Comparison of ENCODE assay signal across 8 cellular contexts in the genomic region with DNA sequence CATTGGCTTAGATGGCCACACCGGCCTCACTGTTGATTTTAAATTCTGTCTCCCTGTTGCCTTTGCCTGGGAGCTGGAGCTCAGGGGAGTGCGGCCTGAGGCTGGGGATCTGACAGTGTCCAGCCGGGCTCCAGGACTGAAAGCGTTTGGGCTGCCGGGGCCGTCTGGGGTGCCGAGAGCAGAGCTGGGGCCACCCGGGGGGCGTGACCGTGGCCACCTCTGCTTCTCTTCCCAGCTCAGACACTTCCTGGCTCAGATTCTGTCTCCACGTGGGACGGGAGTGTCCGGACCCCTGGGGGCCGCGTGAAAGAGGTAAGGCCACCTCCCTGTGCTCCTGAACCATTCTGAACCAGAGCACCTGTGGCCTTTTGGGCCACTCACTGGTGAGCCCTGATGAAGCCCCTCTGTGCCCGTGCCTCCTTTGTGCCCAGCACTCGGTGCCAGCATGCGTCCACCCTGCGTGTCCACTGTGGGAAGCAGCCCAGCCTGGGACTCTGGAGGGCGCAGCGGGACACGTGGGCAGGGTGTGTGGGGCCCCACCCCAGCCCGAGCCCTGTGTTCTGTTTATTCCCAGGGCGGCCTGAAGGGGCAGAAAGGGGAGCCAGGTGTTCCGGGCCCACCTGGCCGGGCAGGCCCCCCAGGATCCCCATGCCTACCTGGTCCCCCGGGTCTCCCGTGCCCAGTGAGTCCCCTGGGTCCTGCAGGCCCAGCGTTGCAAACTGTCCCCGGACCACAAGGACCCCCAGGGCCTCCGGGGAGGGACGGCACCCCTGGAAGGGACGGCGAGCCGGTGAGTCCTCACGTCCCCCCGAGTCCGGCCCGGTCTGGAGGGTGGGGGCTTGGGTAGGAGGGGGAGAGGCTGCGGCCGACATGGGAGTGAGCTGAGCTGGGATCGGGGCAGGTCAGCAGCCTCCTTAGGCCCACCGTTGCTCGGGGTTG.
DNase-seq lines count a peak whose midpoint lies in the region; ATAC-seq lines count a peak whose summit lies in the region.

No MANE protein-coding gene starts in this region.

- H3K36me3 Mint-ChIP-seq in T-helper 1 cell treated with Interleukin-12 subunit alpha and Interleukin-12 subunit beta and Interleukin-4 antibody, amounts not matched to agents 30 μg/mL and 1 μg/mL, for 36 hours (ENCODE audit: low read depth), result no peaks in the 10 kb centered on the region
- no peaks in the 10 kb centered on the region for H3K36me3 Mint-ChIP-seq in activated naive CD8-positive, alpha-beta T cell treated with anti-CD3 and anti-CD28 coated beads, Interleukin-2, amount 10 ng/mL, durations not matched to agents 7 days and 5 days

- H3K27me3 Mint-ChIP-seq in T-helper 1 cell treated with Interleukin-12 subunit alpha and Interleukin-12 subunit beta and Interleukin-4 antibody, amounts not matched to agents 30 μg/mL and 1 μg/mL, for 36 hours (ENCODE audit: low read depth), result no peaks in the 10 kb centered on the region
- no peaks in the 10 kb centered on the region for H3K27me3 Mint-ChIP-seq in activated naive CD8-positive, alpha-beta T cell treated with anti-CD3 and anti-CD28 coated beads, Interleukin-2, amount 10 ng/mL, durations not matched to agents 7 days and 5 days

- no peak for ATAC-seq in activated naive CD8-positive, alpha-beta T cell treated with anti-CD3 and anti-CD28 coated beads, Interleukin-2, amount 10 ng/mL, durations not matched to agents 7 days and 5 days (ENCODE audit: low read depth)
- peak; percentile 19 for ATAC-seq in left colon

- POLR2A ChIA-PET in activated naive CD8-positive, alpha-beta T cell treated with anti-CD3 and anti-CD28 coated beads, Interleukin-2, amount 10 ng/mL, durations not matched to agents 7 days and 5 days (lab: Charles Lee), result interaction anchor here (1.1 to 1.5 kb wide), 2 partner anchors 33 to 73 kb away, joined by 3 to 5 read pairs; no protein-coding TSS in a partner anchor

- DNase-seq in T-helper 1 cell, result no peak
- no peak for DNase-seq in activated naive CD8-positive, alpha-beta T cell treated with anti-CD3 and anti-CD28 coated beads, Interleukin-2, amount 10 ng/mL, durations not matched to agents 7 days and 5 days
- no peak for DNase-seq in left colon
- peak in 1 of 49 donors; percentile 21 for DNase-seq in substantia nigra (lab: John Stamatoyannopoulos, UW)
- DNase-seq in H7, result no peak
- no peak for DNase-seq in ureter (ENCODE audit: low spot score)
- DNase-seq in NK-92 (lab: John Stamatoyannopoulos, UW; ENCODE audit: unreplicated experiment), result no peak

- intact Hi-C loops in left colon (cut with DNase I, micrococcal nuclease), result loop anchor here in 1 of 2 donors (5.0 to 10.0 kb wide), 2 partner anchors 120 to 347 kb away; no protein-coding TSS in a partner anchor

- peak overlapping the region; percentile 95 for H3K27ac Mint-ChIP-seq in T-helper 1 cell treated with Interleukin-12 subunit alpha and Interleukin-12 subunit beta and Interleukin-4 antibody, amounts not matched to agents 30 μg/mL and 1 μg/mL, for 36 hours
- peak overlapping the region; percentile 86 for H3K27ac Mint-ChIP-seq in activated naive CD8-positive, alpha-beta T cell treated with anti-CD3 and anti-CD28 coated beads, Interleukin-2, amount 10 ng/mL, durations not matched to agents 7 days and 5 days

- peaks cover 4% of the 10 kb centered on the region for H3K9me3 Mint-ChIP-seq in T-helper 1 cell treated with Interleukin-12 subunit alpha and Interleukin-12 subunit beta and Interleukin-4 antibody, amounts not matched to agents 30 μg/mL and 1 μg/mL, for 36 hours
- no peaks in the 10 kb centered on the region for H3K9me3 Mint-ChIP-seq in activated naive CD8-positive, alpha-beta T cell treated with anti-CD3 and anti-CD28 coated beads, Interleukin-2, amount 10 ng/mL, durations not matched to agents 7 days and 5 days

- peaks cover 29% of the 10 kb centered on the region for H3K36me3 ChIP-seq in H7 (replicated peaks; ENCODE audit: control insufficient read depth, insufficient read depth, low read length)

- no peak overlapping the region for H3K4me3 ChIP-seq in H7 (ENCODE audit: insufficient read depth, low read depth, low read length)

- no peaks in the 10 kb centered on the region for H3K27me3 ChIP-seq in H7 (ENCODE audit: control insufficient read depth, insufficient read depth, low read length)

- peak overlapping the region; percentile 74 for H3K27ac ChIP-seq in substantia nigra (ENCODE audit: low read depth, low read length, poor library complexity, severe bottlenecking)

- H3K4me1 Mint-ChIP-seq in T-helper 1 cell treated with Interleukin-12 subunit alpha and Interleukin-12 subunit beta and Interleukin-4 antibody, amounts not matched to agents 30 μg/mL and 1 μg/mL, for 36 hours (ENCODE audit: low read depth), result peaks cover 18% of the 10 kb centered on the region
- peaks cover 30% of the 10 kb centered on the region for H3K4me1 Mint-ChIP-seq in activated naive CD8-positive, alpha-beta T cell treated with anti-CD3 and anti-CD28 coated beads, Interleukin-2, amount 10 ng/mL, durations not matched to agents 7 days and 5 days

- H3K4me3 Mint-ChIP-seq in T-helper 1 cell treated with Interleukin-12 subunit alpha and Interleukin-12 subunit beta and Interleukin-4 antibody, amounts not matched to agents 30 μg/mL and 1 μg/mL, for 36 hours, result peak overlapping the region; percentile 86
- peak overlapping the region; percentile 80 for H3K4me3 Mint-ChIP-seq in activated naive CD8-positive, alpha-beta T cell treated with anti-CD3 and anti-CD28 coated beads, Interleukin-2, amount 10 ng/mL, durations not matched to agents 7 days and 5 days
